Comparison of ENCODE assay signal across 1 cellular context in genomic region chr17:82085931-82086764, GRCh38.
TF ChIP-seq lines count a peak whose summit lies in the region.

No MANE protein-coding gene starts in this region.

TF ChIP-seq in HepG2, 621 proteins besides CTCF, POLR2A, EP300 and RAD21 (continued from another document):
- no peak for TF ChIP-seq TEF (CRISPR knock-in tag; IDR thresholded peaks at IDR 0.05)
- no peak for TF ChIP-seq CBX1 (IDR thresholded peaks at IDR 0.05; ENCODE audit: low read depth)
- TF ChIP-seq JUN (CRISPR knock-in tag; IDR thresholded peaks at IDR 0.05) = no peak
- TF ChIP-seq ZNF235 (CRISPR knock-in tag; IDR thresholded peaks at IDR 0.05; ENCODE audit: borderline replicate concordance) = no peak
- TF ChIP-seq RERE (CRISPR knock-in tag; IDR thresholded peaks at IDR 0.05; ENCODE audit: low read depth) = no peak
- no peak for TF ChIP-seq ZNF564 (CRISPR knock-in tag; IDR thresholded peaks at IDR 0.05)
